ENCODE assay signal across 1 cellular context in the genomic region with DNA sequence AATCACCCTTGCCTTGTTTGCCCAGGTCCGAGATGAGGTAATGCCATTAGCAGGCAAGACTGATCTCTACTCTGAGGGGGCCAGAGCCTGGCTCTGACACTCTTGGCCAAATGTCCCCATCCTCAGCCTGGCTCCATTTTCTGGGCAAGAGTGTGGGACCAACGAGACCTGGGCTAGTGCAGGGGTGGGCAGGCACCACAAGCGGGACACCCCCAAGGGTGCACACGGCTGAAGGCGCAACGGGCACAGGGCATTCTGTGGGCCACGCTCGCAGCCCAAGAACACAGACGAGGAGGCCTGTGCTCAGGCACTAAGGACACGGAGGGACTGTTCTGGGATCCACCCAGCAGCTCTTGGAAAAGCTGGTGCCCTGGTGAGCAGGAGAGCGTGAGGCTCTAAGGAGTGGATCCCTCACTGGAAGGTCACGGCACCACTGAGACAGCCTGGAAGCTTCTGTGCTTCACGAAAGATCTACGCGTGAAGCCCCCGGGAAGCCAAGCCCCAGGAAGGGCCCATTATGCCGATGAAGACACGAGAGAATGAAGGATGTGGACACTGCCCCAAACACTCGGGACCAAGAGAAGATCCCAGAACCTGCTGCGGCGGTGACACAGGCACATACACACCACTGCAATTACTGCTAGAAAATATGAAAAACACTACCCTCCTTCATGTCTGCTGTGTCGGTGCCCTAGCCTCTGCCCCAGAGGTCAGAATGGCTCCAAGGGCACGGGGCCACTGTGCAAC.
TF ChIP-seq lines count a peak whose summit lies in the region.

No MANE protein-coding gene starts in this region.

TF ChIP-seq in SK-N-SH treated with all-trans-retinoic acid at 6 μM for 48 hours, 23 proteins besides CTCF, POLR2A, EP300 and RAD21 (continued from another document):
- TF ChIP-seq, protein P1, sequence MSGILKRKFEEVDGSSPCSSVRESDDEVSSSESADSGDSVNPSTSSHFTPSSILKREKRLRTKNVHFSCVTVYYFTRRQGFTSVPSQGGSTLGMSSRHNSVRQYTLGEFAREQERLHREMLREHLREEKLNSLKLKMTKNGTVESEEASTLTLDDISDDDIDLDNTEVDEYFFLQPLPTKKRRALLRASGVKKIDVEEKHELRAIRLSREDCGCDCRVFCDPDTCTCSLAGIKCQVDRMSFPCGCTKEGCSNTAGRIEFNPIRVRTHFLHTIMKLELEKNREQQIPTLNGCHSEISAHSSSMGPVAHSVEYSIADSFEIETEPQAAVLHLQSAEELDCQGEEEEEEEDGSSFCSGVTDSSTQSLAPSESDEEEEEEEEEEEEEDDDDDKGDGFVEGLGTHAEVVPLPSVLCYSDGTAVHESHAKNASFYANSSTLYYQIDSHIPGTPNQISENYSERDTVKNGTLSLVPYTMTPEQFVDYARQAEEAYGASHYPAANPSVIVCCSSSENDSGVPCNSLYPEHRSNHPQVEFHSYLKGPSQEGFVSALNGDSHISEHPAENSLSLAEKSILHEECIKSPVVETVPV (CRISPR knock-in tag; IDR thresholded peaks at IDR 0.05), result no peak
- TF ChIP-seq, protein P2, sequence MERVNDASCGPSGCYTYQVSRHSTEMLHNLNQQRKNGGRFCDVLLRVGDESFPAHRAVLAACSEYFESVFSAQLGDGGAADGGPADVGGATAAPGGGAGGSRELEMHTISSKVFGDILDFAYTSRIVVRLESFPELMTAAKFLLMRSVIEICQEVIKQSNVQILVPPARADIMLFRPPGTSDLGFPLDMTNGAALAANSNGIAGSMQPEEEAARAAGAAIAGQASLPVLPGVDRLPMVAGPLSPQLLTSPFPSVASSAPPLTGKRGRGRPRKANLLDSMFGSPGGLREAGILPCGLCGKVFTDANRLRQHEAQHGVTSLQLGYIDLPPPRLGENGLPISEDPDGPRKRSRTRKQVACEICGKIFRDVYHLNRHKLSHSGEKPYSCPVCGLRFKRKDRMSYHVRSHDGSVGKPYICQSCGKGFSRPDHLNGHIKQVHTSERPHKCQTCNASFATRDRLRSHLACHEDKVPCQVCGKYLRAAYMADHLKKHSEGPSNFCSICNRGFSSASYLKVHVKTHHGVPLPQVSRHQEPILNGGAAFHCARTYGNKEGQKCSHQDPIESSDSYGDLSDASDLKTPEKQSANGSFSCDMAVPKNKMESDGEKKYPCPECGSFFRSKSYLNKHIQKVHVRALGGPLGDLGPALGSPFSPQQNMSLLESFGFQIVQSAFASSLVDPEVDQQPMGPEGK (CRISPR knock-in tag; IDR thresholded peaks at IDR 0.05; ENCODE audit: borderline replicate concordance), result no peak
TF ChIP-seq in SK-N-SH treated with all-trans-retinoic acid at 6 μM for 48 hours: peak in this region for 0.
